Comparison of ENCODE assay signal across 12 cellular contexts in the genomic region with DNA sequence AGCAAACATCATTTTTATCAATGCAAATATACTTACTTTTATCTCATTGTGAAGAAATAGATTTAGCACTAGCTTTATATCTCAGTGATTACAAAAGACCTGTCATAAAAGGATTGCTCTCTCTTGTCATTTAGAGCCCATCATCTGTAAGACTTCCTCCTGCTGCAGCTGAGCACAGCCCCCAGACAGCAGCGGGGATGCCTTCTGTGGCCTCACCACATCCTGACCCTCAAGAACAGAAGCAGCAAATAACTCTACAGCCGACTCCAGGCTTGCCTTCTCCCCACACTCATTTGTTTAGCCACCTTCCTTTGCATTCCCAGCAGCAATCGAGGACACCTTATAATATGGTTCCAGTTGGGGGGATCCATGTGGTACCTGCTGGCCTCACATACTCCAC.
A peak's percentile ranks its signal among the peaks of the same experiment; 100 is the strongest.
DNase-seq lines count a peak whose midpoint lies in the region; ATAC-seq and TF ChIP-seq lines count a peak whose summit lies in the region.
"Had no signal": no experiment of that assay in that cellular context is flagged by ENCODE, and none has a peak within 500 bp of the region (broad histone marks: within the 10 kb centered on the region; RNA-seq: fewer than 3 reads in every experiment).

No MANE protein-coding gene starts in this region.

- H3K4me2 ChIP-seq in neuronal stem cell (ENCODE audit: insufficient read depth, low read length, poor library complexity, severe bottlenecking): no peak overlapping the region
- H3K4me2 ChIP-seq: hepatocyte had no signal

- no peaks in the 10 kb centered on the region for H3K27me3 ChIP-seq in neuronal stem cell (ENCODE audit: control insufficient read depth in 3 of 3, insufficient read depth in 3 of 3, low read depth in 1 of 3, low read length in 3 of 3)
- H3K27me3 ChIP-seq: hepatocyte, neutrophil had no signal

- peaks cover 22% of the 10 kb centered on the region for H3K4me1 Mint-ChIP-seq in T-helper 2 cell treated with Interferon-gamma antibody and Interleukin-4, amounts not matched to agents 5 μg/mL and 100 μg/mL, for 36 hours (ENCODE audit: low read depth)

- peak overlapping the region in 1 of 2 donors; percentile 44 for H3K4me3 ChIP-seq in neuronal stem cell (ENCODE audit: low read length in 2 of 2)
- H3K4me3 ChIP-seq: hepatocyte had no signal

- no peak overlapping the region for H2BK15ac ChIP-seq in neuronal stem cell (ENCODE audit: low read length)

- H3K9ac ChIP-seq in neuronal stem cell (ENCODE audit: low read depth, low read length, poor library complexity): no peak overlapping the region

- no peaks in the 10 kb centered on the region for H3K9me3 Mint-ChIP-seq in T-helper 2 cell treated with Interferon-gamma antibody and Interleukin-4, amounts not matched to agents 5 μg/mL and 100 μg/mL, for 36 hours

- H2BK120ac ChIP-seq in neuronal stem cell (ENCODE audit: low read depth, low read length): no peak overlapping the region

- POLR2A ChIA-PET in HEK293T (lab: Yijun Ruan, JAX): no interaction called here

- no peak overlapping the region for H4K8ac ChIP-seq in neuronal stem cell (ENCODE audit: low read depth, low read length)

- H3K27ac Mint-ChIP-seq in T-helper 2 cell treated with Interferon-gamma antibody and Interleukin-4, amounts not matched to agents 5 μg/mL and 100 μg/mL, for 36 hours: peak overlapping the region; percentile 56

- H3K79me1 ChIP-seq in neuronal stem cell (ENCODE audit: low read depth, low read length): no peaks in the 10 kb centered on the region

- CTCF ChIA-PET in HEK293T (lab: Yijun Ruan, JAX): no interaction called here

- no peak overlapping the region for H2AK5ac ChIP-seq in neuronal stem cell (ENCODE audit: low read depth, low read length)

- H2BK12ac ChIP-seq in neuronal stem cell (ENCODE audit: low read length): no peak overlapping the region

- H3K4ac ChIP-seq in neuronal stem cell (ENCODE audit: low read length): no peak overlapping the region

- H3K9me3 ChIP-seq in neuronal stem cell (replicated peaks in 1 of 2; ENCODE audit: control insufficient read depth in 2 of 2, insufficient read depth in 1 of 2, low read depth in 1 of 2, low read length in 2 of 2): peaks cover 1 to 5% of the 10 kb centered on the region in 2 donors
- H3K9me3 ChIP-seq: neutrophil had no signal

- H3K14ac ChIP-seq in neuronal stem cell (ENCODE audit: low read length): no peak overlapping the region

- no CpG with 5 or more reads among the region's 3 CpGs for WGBS in neuronal stem cell (ENCODE audit: extremely low coverage in 2 of 2, insufficient read length in 2 of 2, insufficient replicate concordance in 1 of 2), 2 donors

- no peak overlapping the region for H4K91ac ChIP-seq in neuronal stem cell (ENCODE audit: low read depth, low read length, poor library complexity)

- ATAC-seq in GM19043 (IDR thresholded peaks at IDR 0.05; ENCODE audit: low read depth, unreplicated experiment) (peak; percentile 90), HG03064 (IDR thresholded peaks at IDR 0.05; ENCODE audit: low read depth, unreplicated experiment) (peak; percentile 66)

- no peak overlapping the region for H3K18ac ChIP-seq in neuronal stem cell (ENCODE audit: low read length)

- no peak overlapping the region for H3K27ac ChIP-seq in neuronal stem cell (replicated peaks; ENCODE audit: low read length)
- H3K27ac ChIP-seq: hepatocyte, neutrophil had no signal

- H3K36me3 ChIP-seq in neuronal stem cell (replicated peaks in 1 of 2; ENCODE audit: control insufficient read depth in 2 of 2, insufficient read depth in 2 of 2, low read length in 2 of 2): peaks cover 19 to 33% of the 10 kb centered on the region in 2 donors

- peak overlapping the region; percentile 67 for H3K4me3 Mint-ChIP-seq in T-helper 2 cell treated with Interferon-gamma antibody and Interleukin-4, amounts not matched to agents 5 μg/mL and 100 μg/mL, for 36 hours

- no peaks in the 10 kb centered on the region for H3K27me3 Mint-ChIP-seq in T-helper 2 cell treated with Interferon-gamma antibody and Interleukin-4, amounts not matched to agents 5 μg/mL and 100 μg/mL, for 36 hours (ENCODE audit: low read depth)

- peak; percentile 22 for DNase-seq in T-helper 2 cell treated with Interferon-gamma antibody and Interleukin-4, amounts not matched to agents 5 μg/mL and 100 μg/mL, for 36 hours (ENCODE audit: low spot score)
- DNase-seq in neuronal stem cell (ENCODE audit: low spot score) (no peak), HPDE6-E6E7 (ENCODE audit: extremely low spot score) (no peak), NCI-H2196 (lab: John Stamatoyannopoulos, UW; ENCODE audit: unreplicated experiment) (no peak), HEK293T (ENCODE audit: extremely low spot score) (no peak), hepatic stellate cell (ENCODE audit: low spot score) (no peak)
- DNase-seq: cerebellar nuclear complex, NCI-H2107 had no signal

- H3K23ac ChIP-seq in neuronal stem cell (ENCODE audit: low read depth, low read length, poor library complexity): peak overlapping the region; percentile 38

- no peaks in the 10 kb centered on the region for H3K4me1 ChIP-seq in neuronal stem cell (ENCODE audit: control insufficient read depth in 2 of 2, insufficient read depth in 1 of 2, low read depth in 1 of 2, low read length in 2 of 2)

- H2BK5ac ChIP-seq in neuronal stem cell (ENCODE audit: low read length): no peak overlapping the region

- H3K36me3 Mint-ChIP-seq in T-helper 2 cell treated with Interferon-gamma antibody and Interleukin-4, amounts not matched to agents 5 μg/mL and 100 μg/mL, for 36 hours (ENCODE audit: low read depth): peaks cover 28% of the 10 kb centered on the region

- H2AFZ ChIP-seq in neuronal stem cell (ENCODE audit: low read length): no peak overlapping the region
- H2AFZ ChIP-seq: hepatocyte had no signal

TF ChIP-seq in HEK293T, 16 proteins besides CTCF, POLR2A, EP300 and RAD21:
- TF ChIP-seq SUZ12 (IDR thresholded peaks at IDR 0.05) (no peak), FOXK2 (IDR thresholded peaks at IDR 0.05) (no peak), CTBP1 (IDR thresholded peaks at IDR 0.05; ENCODE audit: borderline replicate concordance) (no peak), LEF1 (IDR thresholded peaks at IDR 0.05; ENCODE audit: borderline replicate concordance) (no peak), SP1 (IDR thresholded peaks at IDR 0.05) (no peak), ARNT (IDR thresholded peaks at IDR 0.05) (no peak), NFRKB (IDR thresholded peaks at IDR 0.05) (no peak), ELF4 (IDR thresholded peaks at IDR 0.05) (no peak), TARDBP (IDR thresholded peaks at IDR 0.05) (no peak), L3MBTL2 (conservative IDR thresholded peaks at IDR 0.05) (no peak), FOXM1 (IDR thresholded peaks at IDR 0.05; ENCODE audit: borderline replicate concordance) (no peak), HDGF (IDR thresholded peaks at IDR 0.05; ENCODE audit: borderline replicate concordance) (no peak), BHLHE40 (IDR thresholded peaks at IDR 0.05; ENCODE audit: borderline replicate concordance) (no peak), FOXA1 (IDR thresholded peaks at IDR 0.05) (no peak)
- TF ChIP-seq, protein P1, sequence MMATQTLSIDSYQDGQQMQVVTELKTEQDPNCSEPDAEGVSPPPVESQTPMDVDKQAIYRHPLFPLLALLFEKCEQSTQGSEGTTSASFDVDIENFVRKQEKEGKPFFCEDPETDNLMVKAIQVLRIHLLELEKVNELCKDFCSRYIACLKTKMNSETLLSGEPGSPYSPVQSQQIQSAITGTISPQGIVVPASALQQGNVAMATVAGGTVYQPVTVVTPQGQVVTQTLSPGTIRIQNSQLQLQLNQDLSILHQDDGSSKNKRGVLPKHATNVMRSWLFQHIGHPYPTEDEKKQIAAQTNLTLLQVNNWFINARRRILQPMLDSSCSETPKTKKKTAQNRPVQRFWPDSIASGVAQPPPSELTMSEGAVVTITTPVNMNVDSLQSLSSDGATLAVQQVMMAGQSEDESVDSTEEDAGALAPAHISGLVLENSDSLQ (IDR thresholded peaks at IDR 0.05): no peak
